In the genomic region with DNA sequence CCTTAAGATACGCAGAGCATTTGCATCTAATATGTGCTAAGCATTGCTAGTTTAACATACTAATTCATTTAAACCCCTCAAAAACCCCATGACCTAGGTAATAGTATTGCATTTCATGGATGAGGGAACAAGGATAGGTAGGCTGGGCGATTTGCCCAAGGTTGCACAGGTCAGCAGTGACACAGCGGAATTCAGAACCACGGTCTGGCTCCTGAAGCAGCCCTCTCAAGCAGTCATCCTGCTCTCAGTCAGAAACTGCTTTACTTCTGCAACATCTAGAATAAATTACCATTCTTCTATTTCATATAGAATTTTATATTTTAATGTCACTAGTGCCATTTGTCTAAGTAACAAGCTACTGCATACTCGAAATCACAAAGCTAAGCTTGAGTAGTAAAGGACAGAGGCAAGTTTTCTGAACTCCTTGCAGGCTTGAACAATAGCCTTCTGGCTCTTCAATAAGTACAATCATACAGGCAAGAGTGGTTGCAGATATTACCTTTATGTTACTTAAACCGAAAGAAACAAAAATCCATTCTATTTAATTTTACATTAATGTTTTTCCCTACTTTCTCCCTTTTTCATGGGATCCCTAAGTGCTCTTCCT, we compare ENCODE assay signal across 10 cellular contexts. TPM values are rescaled to one million over a fixed set of nuclear protein-coding genes. Genes with fewer than 3 reads are reported as not detected.
A peak's percentile ranks its signal among the peaks of the same experiment; 100 is the strongest.
DNase-seq lines count a peak whose midpoint lies in the region; ATAC-seq lines count a peak whose summit lies in the region.
"Had no signal": no experiment of that assay in that cellular context is flagged by ENCODE, and none has a peak within 500 bp of the region (broad histone marks: within the 10 kb centered on the region; RNA-seq: fewer than 3 reads in every experiment).

No MANE protein-coding gene starts in this region.

- in situ Hi-C loops in Caki2 (cut with HindIII; ENCODE audit: low pct_unique_long_range_greater_than_20kb, low sequenced_read_pairs), result no loop called here

- peak overlapping the region; percentile 24; the same call in 1 of the 2 replicates for H3K9ac ChIP-seq in iPS-20b (ENCODE audit: low read depth, low read length)

- no peaks in the 10 kb centered on the region for H3K36me3 ChIP-seq in iPS-20b (ENCODE audit: insufficient read depth, low read depth, low read length)

- H3K27me3 ChIP-seq in iPS-20b (ENCODE audit: insufficient read depth, low read length), result no peaks in the 10 kb centered on the region

- DNase-seq in Caki2 (ENCODE audit: low read depth), result peak; percentile 85
- DNase-seq in M059J (ENCODE audit: low read depth), result peak; percentile 55
- no peak for DNase-seq in activated naive CD4-positive, alpha-beta T cell (lab: John Stamatoyannopoulos, UW)
- DNase-seq in cerebellar nuclear complex (lab: John Stamatoyannopoulos, UW), result no peak
- no peak for DNase-seq in left cardiac atrium
- DNase-seq in cortex of kidney (lab: John Stamatoyannopoulos, UW), result no peak
- DNase-seq: activated effector memory CD4-positive, alpha-beta T cell treated with anti-CD3 and anti-CD28 coated beads, Interleukin-2, amount 50 U/mL, for 16 hours; NCI-H1105 treated with DMSO at 0.1 percent for 48 hours had no signal

- H3K27ac ChIP-seq in iPS-20b (ENCODE audit: low read length), result no peak overlapping the region

- no peak overlapping the region for H3K4me3 ChIP-seq in iPS-20b (ENCODE audit: low read length)

- peak; percentile 37 for ATAC-seq in GM19467 (IDR thresholded peaks at IDR 0.05; ENCODE audit: unreplicated experiment)
- no peak for ATAC-seq in left cardiac atrium

- no peaks in the 10 kb centered on the region for H3K9me3 ChIP-seq in iPS-20b (ENCODE audit: insufficient read depth, low read depth, low read length)

- H3K4me1 ChIP-seq in iPS-20b (ENCODE audit: insufficient read depth, low read length), result peaks cover 21% of the 10 kb centered on the region

- intact Hi-C loops in left cardiac atrium (cut with DNase I), result loop anchor here (2.0 to 10.0 kb wide), 5 partner anchors 60 to 293 kb away; no protein-coding TSS in a partner anchor

RNA-seq across cellular contexts. Expression of a gene that starts 0.6 kb away (rescaled TPM):
- total RNA-seq in Caki2 (2014; rRNA removed; shearing (Covaris generic); ENCODE audit: low replicate concordance), result 7,203 and 7,403 TPM in 2 replicates
- 6.1 and 6.4 TPM in 2 replicates for total RNA-seq in M059J (2014; rRNA removed; shearing (Covaris generic))
- 10 to 100 TPM; 11.5 to 88.4 TPM for total RNA-seq in left cardiac atrium

RNA-seq across cellular contexts. Expression of a gene that starts 32.5 kb away (rescaled TPM):
- total RNA-seq in Caki2 (2014; rRNA removed; shearing (Covaris generic); ENCODE audit: low replicate concordance), result 16.6 and 38.8 TPM in 2 replicates
- 19.5 and 26.4 TPM in 2 replicates for total RNA-seq in M059J (2014; rRNA removed; shearing (Covaris generic))
- total RNA-seq in left cardiac atrium, result 10 to 100 TPM; 16.1 to 21.5 TPM

Comparison
In these comparisons a context has a peak if more than half of its experiments do, and no peak if none do; other contexts are left out.
1. DNase-seq: peak in Caki2 (single experiment) and M059J (single experiment); none in activated naive CD4-positive, alpha-beta T cell (0 of 4), cerebellar nuclear complex (0 of 2), left cardiac atrium (single experiment) and cortex of kidney (single experiment).
2. RNA of a gene that starts 0.6 kb away (total RNA-seq): 7,203 to 7,403 TPM in Caki2; 11.5 to 88.4 TPM in left cardiac atrium and 6.1 to 6.4 TPM in M059J; every median in the first group is over 10 times any median in the second.